ENCODE assay signal across 8 cellular contexts in genomic region chr9:136944094-136944518, GRCh38. TPM values are rescaled to one million over a fixed set of nuclear protein-coding genes. Genes with fewer than 3 reads are reported as not detected.
A peak's percentile ranks its signal among the peaks of the same experiment; 100 is the strongest.
DNase-seq lines count a peak whose midpoint lies in the region; ATAC-seq, FAIRE-seq and TF ChIP-seq lines count a peak whose summit lies in the region.

No MANE protein-coding gene starts in this region.

- TF ChIP-seq CTCF in WI38 (IDR thresholded peaks at IDR 0.05; ENCODE audit: low read depth, low read length) (no peak), foreskin fibroblast (IDR thresholded peaks at IDR 0.05; ENCODE audit: low read depth, low read length) (no peak), pancreas (IDR thresholded peaks at IDR 0.05) (no peak)

- ATAC-seq in GM18907 (IDR thresholded peaks at IDR 0.05; ENCODE audit: unreplicated experiment) (peak; percentile 34), HG03378 (IDR thresholded peaks at IDR 0.05; ENCODE audit: unreplicated experiment) (peak; percentile 15), pancreas (peak; percentile 15 to 52 (median 28))

- H3K27ac ChIP-seq in BLaER1 treated with 17β-estradiol and CSF1 and Interleukin-3, amounts not matched to agents 10 nM and 100 nM = peak overlapping the region; percentile 84 to 96 (median 93)
- H3K27ac ChIP-seq in pancreas = peak overlapping the region; percentile 35 to 75 (median 69)

- no peaks in the 10 kb centered on the region for H3K27me3 ChIP-seq in BLaER1 treated with 17β-estradiol and CSF1 and Interleukin-3, amounts not matched to agents 10 nM and 100 nM
- no peaks in the 10 kb centered on the region for H3K27me3 ChIP-seq in pancreas

- H3K4me1 ChIP-seq in BLaER1 treated with 17β-estradiol and CSF1 and Interleukin-3, amounts not matched to agents 10 nM and 100 nM = peaks cover 23 to 78% (median 54%) of the 10 kb centered on the region in 10 experiments
- H3K4me1 ChIP-seq in pancreas = peaks cover 0 to 8% (median 0%) of the 10 kb centered on the region in 3 donors

- H3K36me3 ChIP-seq in BLaER1 treated with 17β-estradiol and CSF1 and Interleukin-3, amounts not matched to agents 10 nM and 100 nM = peaks cover 39 to 46% (median 43%) of the 10 kb centered on the region in 11 experiments
- peaks cover 7 to 31% (median 25%) of the 10 kb centered on the region in 3 donors for H3K36me3 ChIP-seq in pancreas

- peak overlapping the region; percentile 92 to 98 (median 95) for H3K9ac ChIP-seq in BLaER1 treated with 17β-estradiol and CSF1 and Interleukin-3, amounts not matched to agents 10 nM and 100 nM

- no peak for FAIRE-seq in pancreas (lab: Jason Lieb, UNC)

- H3K4me3 ChIP-seq in BLaER1 treated with 17β-estradiol and CSF1 and Interleukin-3, amounts not matched to agents 10 nM and 100 nM = peak overlapping the region; percentile 83 to 100 (median 98)
- H3K4me3 ChIP-seq in WI38 (ENCODE audit: low read depth, low read length) (peak overlapping the region; percentile 88), foreskin fibroblast (ENCODE audit: low read depth in 1 of 2, low read length in 2 of 2) (peak overlapping the region; percentile 78 to 92), pancreas (peak overlapping the region; percentile 85 to 92 (median 88))

- H4K20me1 ChIP-seq in BLaER1 treated with 17β-estradiol and CSF1 and Interleukin-3, amounts not matched to agents 10 nM and 100 nM = peaks cover 47 to 53% (median 51%) of the 10 kb centered on the region in 11 experiments; a peak in 21 of 22 replicates

- peak; percentile 68 to 87 for DNase-seq in foreskin fibroblast
- DNase-seq in pancreas = peak in 1 of 6 donors; percentile 92
- no peak for DNase-seq in activated effector memory CD4-positive, alpha-beta T cell treated with Interleukin-2 at 50 U/mL for 16 hours
- DNase-seq in mesenteric fat pad (ENCODE audit: low spot score) = no peak

- no peaks in the 10 kb centered on the region for H3K9me3 ChIP-seq in BLaER1 treated with 17β-estradiol and CSF1 and Interleukin-3, amounts not matched to agents 10 nM and 100 nM (replicated peaks in 1 of 11)
- H3K9me3 ChIP-seq in pancreas = no peaks in the 10 kb centered on the region

- intact Hi-C loops in pancreas (cut with DNase I) = loop anchor here in 1 of 3 donors (10.0 kb wide), 2 partner anchors 99 to 149 kb away; partner anchors contain the start of genes AJM1, CCDC183, PHPT1 and TMEM141

- peak overlapping the region; percentile 95 to 98 (median 97) for H3K4me2 ChIP-seq in BLaER1 treated with 17β-estradiol and CSF1 and Interleukin-3, amounts not matched to agents 10 nM and 100 nM

- 0% methylated on average over 41 to 55 of the region's 55 CpGs for WGBS in pancreas, 2 donors

RNA-seq across cellular contexts. Expression of gene FBXW5, which starts 0.4 kb away (rescaled TPM):
- total RNA-seq in pancreas (10 to 100 TPM; 56.2 to 80.2 (median 60.4) TPM), mesenteric fat pad (95.2 TPM)
- polyA plus RNA-seq in pancreas = 100 to 1,000 TPM; 112 to 117 TPM

RNA-seq across cellular contexts. Expression of gene C8G, which starts 0.9 kb away (rescaled TPM):
- total RNA-seq in pancreas (1 to 10 TPM in 1 of 6 donors, under 1 TPM in 4, not detected in 1; 0.24 to 1.2 (median 0.43) TPM), mesenteric fat pad (not detected)
- 1 to 10 TPM in 1 of 2 donors, under 1 TPM in 1; 0.84 to 5.0 TPM for polyA plus RNA-seq in pancreas

RNA-seq across cellular contexts. Expression of gene LCN12, which starts 8.0 kb away (rescaled TPM):
- total RNA-seq in pancreas = 1 to 10 TPM in 5 of 6 donors, under 1 TPM in 1; 0.57 to 7.6 (median 3.0) TPM
- polyA plus RNA-seq in pancreas = 10 to 100 TPM in 1 of 2 donors, 1 to 10 TPM in 1; 9.0 to 16.5 TPM
- total RNA-seq in mesenteric fat pad = not detected

RNA-seq across cellular contexts. Expression of gene PTGDS, which starts 33.2 kb away (rescaled TPM):
- total RNA-seq in pancreas (10 to 100 TPM in 4 of 6 donors, 1 to 10 TPM in 2; 5.7 to 42.7 (median 25.8) TPM), mesenteric fat pad (249 TPM)
- 10 to 100 TPM; 35.0 to 49.1 TPM for polyA plus RNA-seq in pancreas

RNA-seq across cellular contexts. Expression of gene LCNL1, which starts 38.7 kb away (rescaled TPM):
- total RNA-seq in pancreas = under 1 TPM in 3 of 6 donors, not detected in 3; 0.12 to 0.17 (median 0.14) TPM
- under 1 TPM; 0.23 to 0.38 TPM for polyA plus RNA-seq in pancreas
- total RNA-seq in mesenteric fat pad = 0.71 TPM

Comparison
In these comparisons a context has a peak if more than half of its experiments do, and no peak if none do; other contexts are left out.
1. DNase-seq: peak in foreskin fibroblast (2 of 2); none in activated effector memory CD4-positive, alpha-beta T cell treated with Interleukin-2 at 50 U/mL for 16 hours (single experiment) and mesenteric fat pad (single experiment).
2. Peak in every context shown above with its lines, with median percentiles within 50 percentile points of each other: H3K4me3 ChIP-seq and ATAC-seq.